Comparison of ENCODE assay signal across 10 cellular contexts in genomic region chr17:37744961-37745800, GRCh38. TPM values are rescaled to one million over a fixed set of nuclear protein-coding genes. Genes with fewer than 3 reads are reported as not detected.
DNase-seq lines count a peak whose midpoint lies in the region; ATAC-seq, FAIRE-seq and TF ChIP-seq lines count a peak whose summit lies in the region.
"Had no signal": no experiment of that assay in that cellular context is flagged by ENCODE, and none has a peak within 500 bp of the region (broad histone marks: within the 10 kb centered on the region; RNA-seq: fewer than 3 reads in every experiment).

TSS of gene HNF1B (minus strand) at chr17:37745059. CDS start at chr17:37744884, 175 bp downstream.

- DNase-seq in GM12878 (ENCODE audit: low read depth, low spot score): no peak
- DNase-seq in neural crest cell (ENCODE audit: low read depth, low spot score): no peak
- DNase-seq in G401 (ENCODE audit: low spot score): no peak
- DNase-seq in KG1 (lab: John Stamatoyannopoulos, UW): no peak
- DNase-seq in NCI-H146 treated with DMSO at 0.1 percent for 48 hours (lab: John Stamatoyannopoulos, UW; ENCODE audit: unreplicated experiment): no peak

- no peak for FAIRE-seq in GM12878 (lab: Jason Lieb, UNC)

- H3K36me3 ChIP-seq in GM12878 (ENCODE audit: control insufficient read depth in 2 of 2, insufficient read depth in 2 of 2, low read length in 1 of 2): no peaks in the 10 kb centered on the region
- H3K36me3 ChIP-seq: SJSA1 had no signal

- TF ChIP-seq EP300 in GM12878 (IDR thresholded peaks at IDR 0.05; ENCODE audit: borderline replicate concordance in 1 of 2, control insufficient read depth in 1 of 2, low read depth in 2 of 2, low read length in 2 of 2): peak in 1 of 2 experiments; percentile 88; a peak in 2 of 4 replicates

- H2AFZ ChIP-seq in GM12878 (ENCODE audit: control insufficient read depth, low read depth, low read length): peak within 1 kb of the TSS; percentile 59

- H3K36me3 Mint-ChIP-seq in neural crest cell (ENCODE audit: low read depth): no peaks in the 10 kb centered on the region

- peaks cover 96% of the 10 kb centered on the region for H3K27me3 Mint-ChIP-seq in neural crest cell (ENCODE audit: low read depth)

- 1% methylated on average over 35 of the region's 35 CpGs for WGBS in GM12878 (ENCODE audit: insufficient coverage, insufficient replicate concordance, low lambda C conversion rate, missing lambda C conversion rate)

- no peaks in the 10 kb centered on the region for H3K9me3 Mint-ChIP-seq in neural crest cell

- no peak within 1 kb of the TSS for H3K27ac Mint-ChIP-seq in neural crest cell (ENCODE audit: unreplicated experiment)

- POLR2A ChIA-PET in GM12878 (lab: Charles Lee): interaction anchor here (0.5 to 4.4 kb wide), 16 partner anchors 10 to 904 kb away, joined by 3 to 44 read pairs (median 4); partner anchors contain the start of gene SYNRG

- intact Hi-C loops in GM12878 (cut with micrococcal nuclease; ENCODE audit: unreplicated experiment): loop anchor here (2.0 kb wide), 1 partner anchor 24 kb away; no protein-coding TSS in a partner anchor

- in situ Hi-C loops in GM12878 (cut with MboI): no loop called here
- in situ Hi-C loops in G401 (cut with HindIII; ENCODE audit: low sequenced_read_pairs): no loop called here

- CTCF ChIA-PET in GM12878 (lab: Yijun Ruan, JAX): interaction anchor here (0.6 to 5.1 kb wide), 16 partner anchors 11 to 86 kb away, joined by 3 to 58 read pairs (median 3); no protein-coding TSS in a partner anchor

- H3K27me3 ChIP-seq in GM12878 (replicated peaks in 1 of 2; ENCODE audit: control insufficient read depth in 2 of 2, insufficient read depth in 2 of 2, low read length in 1 of 2): peaks cover 0 to 22% of the 10 kb centered on the region in 2 experiments; a peak in 2 of 4 replicates

- TF ChIP-seq CTCF in GM12878 (IDR thresholded peaks at IDR 0.05 in 2 of 3, conservative IDR thresholded peaks at IDR 0.05 in 1 of 3; ENCODE audit: control insufficient read depth in 2 of 3, extremely low read depth in 1 of 3, insufficient read depth in 1 of 3, low read depth in 3 of 3, low read length in 3 of 3) (no peak), neural crest cell (conservative IDR thresholded peaks at IDR 0.05) (no peak)

- RAD21 ChIA-PET in GM12878 (lab: Charles Lee; ENCODE audit: unreplicated experiment): interaction anchor here (0.7 to 5.0 kb wide), 14 partner anchors 10 to 369 kb away, joined by 3 to 41 read pairs (median 4); partner anchors contain the start of gene C17orf78

- ATAC-seq in GM18870 (IDR thresholded peaks at IDR 0.05; ENCODE audit: unreplicated experiment): peak; percentile 37
- ATAC-seq in HG02885 (IDR thresholded peaks at IDR 0.05; ENCODE audit: poor library complexity, unreplicated experiment): peak; percentile 50
- ATAC-seq in GM12878: peak; percentile 66
- ATAC-seq in HG03039 (IDR thresholded peaks at IDR 0.05; ENCODE audit: unreplicated experiment): no peak

- peak within 1 kb of the TSS; percentile 56 for H3K27ac ChIP-seq in GM12878 (ENCODE audit: control insufficient read depth, insufficient read depth)
- H3K27ac ChIP-seq: SJSA1 had no signal

- peak within 1 kb of the TSS; percentile 29 for H3K4me3 Mint-ChIP-seq in neural crest cell

- H3K9me3 ChIP-seq in GM12878 (replicated peaks; ENCODE audit: control insufficient read depth, insufficient read depth, low read length): no peaks in the 10 kb centered on the region

- H3K9ac ChIP-seq in GM12878 (ENCODE audit: control insufficient read depth, insufficient read depth, low read length): peak within 1 kb of the TSS; percentile 52

- SMC1A ChIA-PET in GM12878 (lab: Charles Lee; ENCODE audit: uncharacterized antibody, unreplicated experiment): interaction anchor here (0.5 to 8.5 kb wide), 14 partner anchors 9 to 814 kb away, joined by 3 to 167 read pairs (median 4); no protein-coding TSS in a partner anchor

- no peaks in the 10 kb centered on the region for H4K20me1 ChIP-seq in GM12878 (ENCODE audit: control insufficient read depth, insufficient read depth)

- H3K79me2 ChIP-seq in GM12878 (ENCODE audit: control insufficient read depth, insufficient read depth, low read length): no peaks in the 10 kb centered on the region; the same call in none of the 2 replicates

- no peak for TF ChIP-seq RAD21 in GM12878 (IDR thresholded peaks at IDR 0.05; ENCODE audit: insufficient read depth, low read depth, low read length)

- H3K4me1 ChIP-seq in GM12878 (ENCODE audit: control insufficient read depth, insufficient read depth, low read length): peaks cover 42% of the 10 kb centered on the region

- H3K4me3 ChIP-seq in GM12878: peak within 1 kb of the TSS; percentile 38; the same call in 1 of the 2 replicates
- H3K4me3 ChIP-seq: SJSA1 had no signal

- peak within 1 kb of the TSS; percentile 75 for H3K4me2 ChIP-seq in GM12878 (ENCODE audit: control insufficient read depth, insufficient read depth)

- BruUV-seq in GM12878 (replicated peaks; lab: Mats Ljungman, UMichigan): TSS peak; percentile 88

- TF ChIP-seq POLR2A in GM12878 (IDR thresholded peaks at IDR 0.05; ENCODE audit: low read depth, low read length): peak; percentile 36; the same call in 1 of the 2 replicates

- peaks cover 10% of the 10 kb centered on the region for H3K4me1 Mint-ChIP-seq in neural crest cell

TF ChIP-seq in GM12878, 131 proteins besides CTCF, POLR2A, EP300 and RAD21 (continues in another document):
- TF ChIP-seq RAD51 (IDR thresholded peaks at IDR 0.05): no peak
- no peak for TF ChIP-seq TCF7 (IDR thresholded peaks at IDR 0.05; ENCODE audit: borderline replicate concordance)
- TF ChIP-seq RCOR1 (conservative IDR thresholded peaks at IDR 0.05; ENCODE audit: low read depth, low read length): no peak
- peak; percentile 98 for TF ChIP-seq EED (IDR thresholded peaks at IDR 0.05; ENCODE audit: low read depth)
- TF ChIP-seq NBN (IDR thresholded peaks at IDR 0.05): peak; percentile 83; the same call in 1 of the 2 replicates
- no peak for TF ChIP-seq USF2 (IDR thresholded peaks at IDR 0.05; ENCODE audit: borderline replicate concordance, low read depth, low read length)
- TF ChIP-seq ATF7 (IDR thresholded peaks at IDR 0.05; ENCODE audit: low read depth): peak; percentile 40
- TF ChIP-seq MYC (IDR thresholded peaks at IDR 0.05; ENCODE audit: insufficient read depth, insufficient read length, insufficient replicate concordance, low read length, severe bottlenecking): no peak
- no peak for TF ChIP-seq JUNB (IDR thresholded peaks at IDR 0.05)
- no peak for TF ChIP-seq REST (IDR thresholded peaks at IDR 0.05; ENCODE audit: low read depth, low read length)
- no peak for TF ChIP-seq CBX3 (IDR thresholded peaks at IDR 0.05; ENCODE audit: borderline replicate concordance, low read depth)
- TF ChIP-seq HDAC6 (IDR thresholded peaks at IDR 0.05; ENCODE audit: unreplicated experiment): no peak
- TF ChIP-seq TBL1XR1 (IDR thresholded peaks at IDR 0.05; ENCODE audit: low read depth, low read length): no peak

RNA-seq across cellular contexts. Expression of gene HNF1B, which starts in this region (rescaled TPM):
- total RNA-seq in GM12878 (2013; cell fraction: nucleolus; rRNA removed): 6.5 and 7.0 TPM in 2 replicates
- total RNA-seq in GM12878 (2014; rRNA removed): 0.82 and 0.96 TPM in 2 replicates
- 0.76 and 0.78 TPM in 2 replicates for total RNA-seq in GM12878 (2014; rRNA removed; fragmentation: Illumina TruSeq; extraction: Trizol)
- total RNA-seq in GM12878 (2021): 2.6 and 2.7 TPM in 2 replicates
- polyA plus RNA-seq in GM12878 (2011; ENCODE audit: low read depth): 1.2 TPM
- polyA plus RNA-seq in GM12878 (2011; rRNA removed): 7.3 and 12.7 TPM in 2 replicates
- 24.6 and 26.0 TPM in 2 replicates for polyA plus RNA-seq in GM12878 (2011; cell fraction: cytosol; rRNA removed)
- polyA plus RNA-seq in GM12878 (2011; cell fraction: nucleus; rRNA removed): 33.4 and 44.8 TPM in 2 replicates
- 1.6 and 2.2 TPM in 2 replicates for polyA plus RNA-seq in GM12878 (2012)
- 1.6 and 2.2 TPM in 2 replicates for polyA plus RNA-seq in GM12878 (2014; fragmentation: Illumina TruSeq; extraction: Trizol)
- polyA plus RNA-seq in GM12878 (2014; fragmentation: Nextera tagmentation; extraction: Ambion mirVana): under 1 TPM; 0.51 to 0.93 TPM
- polyA plus RNA-seq in GM12878 (2014; rRNA removed): 2.0 and 2.2 TPM in 2 replicates
- 1 to 10 TPM; 1.6 to 2.3 TPM for polyA plus RNA-seq in GM12878 (2016; fragmentation: Nextera tagmentation; extraction: Ambion mirVana)
- polyA minus RNA-seq in GM12878 (2011; rRNA and poly(A)+ RNA removed): 16.3 and 30.9 TPM in 2 replicates
- 8.2 and 9.0 TPM in 2 replicates for polyA minus RNA-seq in GM12878 (2011; cell fraction: cytosol; rRNA and poly(A)+ RNA removed)
- 21.3 and 36.1 TPM in 2 replicates for polyA minus RNA-seq in GM12878 (2011; cell fraction: nucleus; rRNA and poly(A)+ RNA removed)
- not detected in 2 replicates for total RNA-seq in neural crest cell
- not detected in 2 replicates for total RNA-seq in G401 (2014; rRNA removed; shearing (Covaris generic))
- total RNA-seq: lung microvascular endothelial cell, SJSA1 had no signal
